Comparison of ENCODE assay signal across 22 cellular contexts in genomic region chr14:97445367-97445766, GRCh38.
"Had no signal": no experiment of that assay in that cellular context is flagged by ENCODE, and none has a peak within 500 bp of the region (broad histone marks: within the 10 kb centered on the region; RNA-seq: fewer than 3 reads in every experiment).

No MANE protein-coding gene starts in this region.

- H3K9me2 ChIP-seq: SK-N-SH had no signal

- H3K27ac Mint-ChIP-seq: IgD-negative memory B cell had no signal

- H3K4me3 ChIP-seq: K562 had no signal

- H3K27me3 Mint-ChIP-seq: IgD-negative memory B cell had no signal

- H3K4me3 Mint-ChIP-seq: IgD-negative memory B cell had no signal

- H3K27ac ChIP-seq: KMS-11, RWPE1 had no signal

- H3K4me2 ChIP-seq: KMS-11, SK-N-SH had no signal

- ATAC-seq: K562, Panc1, PC-3 had no signal

- DNase-seq: Kasumi-1, MM.1S, NCI-H1092 treated with DMSO at 0.1 percent for 48 hours, NCI-H1436, NCI-H187, NCI-H2029, NCI-H2081 treated with DMSO at 0.1 percent for 48 hours, NCI-H2171, NCI-H226, NCI-H446, NCI-H510A, NCI-H524 treated with DMSO at 0.1 percent for 48 hours, NCI-H774, PC-3, SHP77, SK-N-SH, SW 1271 had no signal

- H3K4me1 Mint-ChIP-seq: IgD-negative memory B cell had no signal

- H3K36me3 Mint-ChIP-seq: IgD-negative memory B cell had no signal
